In the genomic region with DNA sequence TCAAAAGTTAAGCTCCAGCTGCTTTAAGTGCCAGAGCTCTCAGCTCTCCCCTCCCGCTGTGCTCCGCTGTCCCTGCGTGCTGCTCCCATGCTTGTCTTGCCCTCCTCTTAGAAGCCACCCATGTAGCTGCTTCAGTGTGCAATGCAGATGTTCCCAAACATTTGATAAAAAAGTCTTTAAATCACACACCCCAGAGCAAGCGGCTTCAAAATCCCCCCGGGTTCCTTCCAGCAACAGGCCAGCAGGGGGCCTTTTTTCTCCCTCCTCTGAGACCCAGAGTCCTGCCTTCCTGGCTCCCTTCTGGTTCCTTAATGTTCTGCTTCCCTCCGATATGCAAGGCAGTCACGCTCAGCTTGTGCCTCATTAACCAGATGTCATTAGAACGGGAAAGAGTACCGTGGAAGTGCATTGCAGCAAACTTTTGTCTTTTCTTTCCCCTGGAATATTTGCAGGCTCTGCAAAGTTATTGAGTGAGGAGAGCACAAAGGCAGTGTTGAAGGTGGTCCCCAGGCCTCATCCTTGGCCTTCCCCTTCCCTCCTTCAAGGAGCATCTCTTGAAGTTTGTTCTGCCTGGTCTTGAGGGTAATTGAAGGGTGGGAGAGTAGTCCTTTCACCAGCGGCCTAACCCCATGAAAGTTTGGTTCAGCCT, we compare ENCODE assay signal across 8 cellular contexts.
DNase-seq lines count a peak whose midpoint lies in the region; ATAC-seq and TF ChIP-seq lines count a peak whose summit lies in the region.

No MANE protein-coding gene starts in this region.

- TF ChIP-seq CTCF in AG09319 (IDR thresholded peaks at IDR 0.05; ENCODE audit: low read depth, low read length): peak; percentile 86
- peak; percentile 62 for TF ChIP-seq CTCF in RWPE1 (conservative IDR thresholded peaks at IDR 0.05; ENCODE audit: low read depth)

- CTCF ChIA-PET in RWPE1 (lab: Yijun Ruan, JAX): interaction anchor here (0.6 to 1.6 kb wide), 8 partner anchors 15 to 294 kb away, joined by 4 to 8 read pairs (median 4); no protein-coding TSS in a partner anchor

- H3K27ac ChIP-seq in RWPE1: no peak overlapping the region

- POLR2A ChIA-PET in RWPE1 (lab: Yijun Ruan, JAX; ENCODE audit: low non-redundant PET): no interaction called here

- DNase-seq in AG09319 (ENCODE audit: extremely low read depth, low read depth): peak; percentile 48
- peak; percentile 40 for DNase-seq in GM19240 (ENCODE audit: insufficient read length, low spot score)
- peak; percentile 55 for DNase-seq in RWPE1 (ENCODE audit: low spot score)
- DNase-seq in astrocyte of the hippocampus (ENCODE audit: low read depth, low spot score): peak; percentile 69
- peak; percentile 25 for DNase-seq in kidney glomerular epithelial cell (lab: John Stamatoyannopoulos, UW)
- DNase-seq in superior temporal gyrus (ENCODE audit: extremely low spot score): peak; percentile 53
- no peak for DNase-seq in NCI-H524 (lab: John Stamatoyannopoulos, UW)

- no peak for ATAC-seq in GM21825 (IDR thresholded peaks at IDR 0.05; ENCODE audit: unreplicated experiment)

Comparison
In these comparisons a context has a peak if more than half of its experiments do, and no peak if none do; other contexts are left out.
1. DNase-seq: peak in AG09319 (single experiment), GM19240 (single experiment), RWPE1 (single experiment), astrocyte of the hippocampus (single experiment), kidney glomerular epithelial cell (single experiment) and superior temporal gyrus (single experiment); none in NCI-H524 (0 of 2).